Comparison of ENCODE assay signal across 24 cellular contexts in the genomic region with DNA sequence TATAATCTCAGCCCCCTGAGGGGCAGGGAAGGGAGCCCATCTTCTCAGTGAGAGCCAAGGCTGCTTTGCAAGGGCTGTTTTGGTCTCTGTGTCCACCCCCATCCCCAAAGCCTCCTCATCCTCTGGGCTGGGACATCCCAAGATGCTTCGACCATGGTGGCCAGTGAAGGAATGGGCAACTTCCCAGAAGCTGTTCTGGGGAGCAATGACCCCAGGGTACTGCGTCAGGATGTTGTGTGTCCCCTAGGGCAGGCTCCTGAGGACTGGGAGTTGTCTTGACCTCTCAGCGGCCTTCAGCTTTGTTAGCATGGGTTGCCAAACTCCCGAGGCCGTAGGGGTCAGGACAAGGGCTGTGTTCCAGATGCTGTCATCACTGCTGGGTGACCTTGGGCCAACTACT.
"Had no signal": no experiment of that assay in that cellular context is flagged by ENCODE, and none has a peak within 500 bp of the region (broad histone marks: within the 10 kb centered on the region; RNA-seq: fewer than 3 reads in every experiment).

No MANE protein-coding gene starts in this region.

- DNase-seq: activated CD4-positive, alpha-beta T cell treated with anti-CD3 and anti-CD28 coated beads, Interleukin-2, amount 10 ng/mL, durations not matched to agents 7 days and 5 days; activated CD4-positive, CD25-positive, alpha-beta regulatory T cell treated with anti-CD3 and anti-CD28 coated beads, Interleukin-2, amount 50 U/mL, for 72 hours; activated CD8-positive, alpha-beta memory T cell treated with anti-CD3 and anti-CD28 coated beads, Interleukin-2, amount 10 ng/mL, durations not matched to agents 7 days and 5 days; activated CD8-positive, alpha-beta T cell treated with anti-CD3 and anti-CD28 coated beads for 36 hours; activated gamma-delta T cell; brain microvascular endothelial cell; dorsolateral prefrontal cortex; islet precursor cell; left colon; mammary epithelial cell; mucosa of descending colon; nephron progenitor cell; occipital lobe; spleen; stimulated activated CD4-positive, alpha-beta T cell treated with anti-CD3 and anti-CD28 coated beads, Interleukin-4, amount 100 ng/mL, for 1 hour; stimulated activated naive CD4-positive, alpha-beta T cell; SW 1271; T-helper 17 cell; upper lobe of left lung had no signal

- H3K4me3 ChIP-seq: ascending aorta, dorsolateral prefrontal cortex, gastroesophageal sphincter, heart left ventricle, mucosa of descending colon, spleen, thoracic aorta, upper lobe of left lung had no signal

- H3K4me1 ChIP-seq: ascending aorta, gastroesophageal sphincter, heart left ventricle, upper lobe of left lung had no signal

- H3K9me3 ChIP-seq: ascending aorta, gastroesophageal sphincter, mucosa of descending colon, thoracic aorta had no signal

- FAIRE-seq: colon had no signal

- ATAC-seq: activated CD8-positive, alpha-beta memory T cell treated with anti-CD3 and anti-CD28 coated beads, Interleukin-2, amount 10 ng/mL, durations not matched to agents 7 days and 5 days; activated CD8-positive, alpha-beta T cell treated with anti-CD3 and anti-CD28 coated beads for 36 hours; gastroesophageal sphincter; heart left ventricle; left colon; mucosa of descending colon; T-helper 17 cell had no signal

- H3K36me3 ChIP-seq: ascending aorta, brain microvascular endothelial cell, gastroesophageal sphincter, heart left ventricle, spleen, thoracic aorta, upper lobe of left lung had no signal

- H3K27me3 ChIP-seq: ascending aorta, brain microvascular endothelial cell, upper lobe of left lung had no signal

- H3K27ac ChIP-seq: ascending aorta, brain microvascular endothelial cell, dorsolateral prefrontal cortex, gastroesophageal sphincter, heart left ventricle, spleen, thoracic aorta, upper lobe of left lung had no signal
